ENCODE assay signal across 23 cellular contexts in the genomic region with DNA sequence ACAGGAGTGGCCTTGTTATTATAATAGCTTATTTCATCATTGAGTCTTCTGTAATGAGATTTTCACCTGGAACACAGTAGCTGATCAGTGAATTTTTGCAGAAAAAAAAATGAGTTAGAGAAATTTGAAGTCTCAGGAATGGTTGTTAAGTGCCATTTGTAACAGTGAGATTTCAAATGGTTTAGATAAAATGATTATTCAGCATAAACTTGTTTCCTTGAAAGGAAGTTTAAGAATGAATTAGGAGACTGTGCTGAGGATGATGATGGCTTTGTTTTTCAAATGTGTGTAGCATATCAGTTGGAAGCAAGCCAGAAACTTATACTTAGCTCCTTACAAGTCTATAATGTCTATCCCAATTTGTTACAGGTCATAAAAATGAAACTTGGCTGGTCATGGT.
DNase-seq lines count a peak whose midpoint lies in the region; ATAC-seq, FAIRE-seq and TF ChIP-seq lines count a peak whose summit lies in the region.
"Had no signal": no experiment of that assay in that cellular context is flagged by ENCODE, and none has a peak within 500 bp of the region (broad histone marks: within the 10 kb centered on the region; RNA-seq: fewer than 3 reads in every experiment).

No MANE protein-coding gene starts in this region.

- H3K4me2 ChIP-seq in HepG2 (ENCODE audit: low read depth, low read length) (no peak overlapping the region), K562 (ENCODE audit: insufficient read depth, low read length) (no peak overlapping the region)
- H3K4me2 ChIP-seq: A549; BLaER1 treated with 17β-estradiol and CSF1 and Interleukin-3, amounts not matched to agents 10 nM and 100 nM had no signal

- no peaks in the 10 kb centered on the region for H3K9me1 ChIP-seq in K562 (ENCODE audit: control insufficient read depth, insufficient read depth, low read length)

- DNase-seq in HepG2 (ENCODE audit: low spot score) (no peak), right lobe of liver (no peak), K562 (ENCODE audit: extremely low read depth in 1 of 4, low spot score in 3 of 4) (no peak), NCI-H2171 treated with DMSO at 0.1 percent for 48 hours (lab: John Stamatoyannopoulos, UW) (no peak)
- DNase-seq in activated T-cell treated with anti-CD3 and anti-CD28 coated beads, Interleukin-2, amount 50 U/mL, for 1 hour = no peak
- DNase-seq: AML-193; CD4-positive, alpha-beta T cell; CD8-positive, alpha-beta memory T cell; COR-L47; DMS 273 treated with DMSO at 0.1 percent for 48 hours; DMS153; DMS53; DMS79; DND-41; EL; GDM1 had no signal

- TF ChIP-seq EP300 in HepG2 (IDR thresholded peaks at IDR 0.05; ENCODE audit: low read depth in 2 of 2, low read length in 2 of 2) (no peak), HepG2 (CRISPR knock-in tag; IDR thresholded peaks at IDR 0.05; ENCODE audit: borderline replicate concordance) (no peak), K562 (IDR thresholded peaks at IDR 0.05; ENCODE audit: low read length) (no peak)

- H2AFZ ChIP-seq in HepG2 (ENCODE audit: low read length) (no peak overlapping the region), K562 (ENCODE audit: low read depth, low read length) (no peak overlapping the region)

- FAIRE-seq in HepG2 (lab: Jason Lieb, UNC) (no peak), K562 (lab: Jason Lieb, UNC) (no peak)
- FAIRE-seq: A549, GM12878, GM12892, GM18507 had no signal

- no peak overlapping the region for H3K4me3 ChIP-seq in HepG2 (replicated peaks in 1 of 3; ENCODE audit: insufficient read depth in 1 of 3, low read depth in 2 of 3, low read length in 3 of 3)
- no peak overlapping the region for H3K4me3 ChIP-seq in right lobe of liver
- no peak overlapping the region for H3K4me3 ChIP-seq in K562
- H3K4me3 ChIP-seq: A549; BLaER1 treated with 17β-estradiol and CSF1 and Interleukin-3, amounts not matched to agents 10 nM and 100 nM; GM12878 had no signal

- CTCF ChIA-PET in HepG2 (lab: Yijun Ruan, JAX; ENCODE audit: low intra/inter-chr PET ratio, low total read pairs) (no interaction called here), K562 (lab: Yijun Ruan, JAX; ENCODE audit: low intra/inter-chr PET ratio) (no interaction called here)

- no peak overlapping the region for H3K27ac ChIP-seq in HepG2 (ENCODE audit: extremely low read length, insufficient read depth, low read length)
- H3K27ac ChIP-seq in right lobe of liver = no peak overlapping the region
- H3K27ac ChIP-seq in K562 (ENCODE audit: extremely low read depth, low read depth, low read length) = no peak overlapping the region
- H3K27ac ChIP-seq: 22Rv1; A549; BLaER1 treated with 17β-estradiol and CSF1 and Interleukin-3, amounts not matched to agents 10 nM and 100 nM; C4-2B had no signal

- H3K79me2 ChIP-seq in HepG2 (ENCODE audit: insufficient read depth, low read length) = no peaks in the 10 kb centered on the region
- no peaks in the 10 kb centered on the region for H3K79me2 ChIP-seq in K562 (ENCODE audit: control insufficient read depth, insufficient read depth, low read length)

- TF ChIP-seq POLR2A in HepG2 (IDR thresholded peaks at IDR 0.05; ENCODE audit: insufficient read depth in 1 of 2, low read depth in 2 of 2, low read length in 2 of 2) = no peak
- TF ChIP-seq POLR2A in right lobe of liver (IDR thresholded peaks at IDR 0.05) = no peak
- TF ChIP-seq POLR2A in K562 (conservative IDR thresholded peaks at IDR 0.05) = no peak

- intact Hi-C loops in HepG2 (cut with micrococcal nuclease; ENCODE audit: unreplicated experiment) (no loop called here), right lobe of liver (cut with DNase I) (no loop called here), K562 (cut with micrococcal nuclease) (no loop called here)

- H3K4me1 ChIP-seq in HepG2 (ENCODE audit: insufficient read depth, low read length) (no peaks in the 10 kb centered on the region), right lobe of liver (no peaks in the 10 kb centered on the region), K562 (replicated peaks in 1 of 2; ENCODE audit: control insufficient read depth in 2 of 2, insufficient read depth in 2 of 2, low read length in 2 of 2) (no peaks in the 10 kb centered on the region)
- H3K4me1 ChIP-seq: A549 had no signal

- in situ Hi-C loops in HepG2 (cut with HindIII; ENCODE audit: extremely low pct_ligation_motif_present, low pct_unique_long_range_greater_than_20kb) = no loop called here
- in situ Hi-C loops in K562 (cut with MboI) = no loop called here

- H3K27me3 ChIP-seq in HepG2 (ENCODE audit: control insufficient read depth in 1 of 2, insufficient read depth in 2 of 2, low read length in 2 of 2) = no peaks in the 10 kb centered on the region
- no peaks in the 10 kb centered on the region for H3K27me3 ChIP-seq in right lobe of liver
- H3K27me3 ChIP-seq in K562 (ENCODE audit: control insufficient read depth in 2 of 2, insufficient read depth in 2 of 2, low read length in 2 of 2) = no peaks in the 10 kb centered on the region
- H3K27me3 ChIP-seq: BLaER1 treated with 17β-estradiol and CSF1 and Interleukin-3, amounts not matched to agents 10 nM and 100 nM had no signal

- H4K20me1 ChIP-seq in HepG2 (ENCODE audit: insufficient read depth, low read length) (no peaks in the 10 kb centered on the region), K562 (replicated peaks; ENCODE audit: control insufficient read depth, insufficient read depth, low read length) (no peaks in the 10 kb centered on the region)
- H4K20me1 ChIP-seq: BLaER1 treated with 17β-estradiol and CSF1 and Interleukin-3, amounts not matched to agents 10 nM and 100 nM had no signal

- TF ChIP-seq CTCF in HepG2 (CRISPR knock-in tag; IDR thresholded peaks at IDR 0.05) (no peak), right lobe of liver (IDR thresholded peaks at IDR 0.05) (no peak), K562 (IDR thresholded peaks at IDR 0.05 in 2 of 3, conservative IDR thresholded peaks at IDR 0.05 in 1 of 3; ENCODE audit: insufficient read depth in 2 of 3, low read depth in 1 of 3, low read length in 3 of 3) (no peak)

- no TSS peak for BruUV-seq in HepG2 (replicated peaks; lab: Mats Ljungman, UMichigan)
- BruUV-seq in K562 (replicated peaks; lab: Mats Ljungman, UMichigan) = no TSS peak

- POLR2A ChIA-PET in HepG2 (lab: Yijun Ruan, JAX) (no interaction called here), K562 (lab: Yijun Ruan, JAX) (no interaction called here)

- no peak for TF ChIP-seq RAD21 in HepG2 (CRISPR knock-in tag; IDR thresholded peaks at IDR 0.05)
- TF ChIP-seq RAD21 in K562 (CRISPR knock-in tag; conservative IDR thresholded peaks at IDR 0.05 in 1 of 2, IDR thresholded peaks at IDR 0.05 in 1 of 2) = no peak

- no peak for ATAC-seq in HepG2
- ATAC-seq in right lobe of liver = no peak
- no peak for ATAC-seq in K562
- ATAC-seq: A549, GM12878 had no signal

- H3K9me3 ChIP-seq in HepG2 (ENCODE audit: low read length) (no peaks in the 10 kb centered on the region), right lobe of liver (no peaks in the 10 kb centered on the region), K562 (replicated peaks; ENCODE audit: control insufficient read depth, insufficient read depth, low read depth, low read length) (no peaks in the 10 kb centered on the region)
- H3K9me3 ChIP-seq: A549 had no signal

- no peak overlapping the region for H3K9ac ChIP-seq in HepG2 (ENCODE audit: insufficient read depth, low read depth, low read length)
- H3K9ac ChIP-seq in K562 (ENCODE audit: insufficient read depth in 1 of 2, low read depth in 2 of 2, low read length in 2 of 2) = no peak overlapping the region
- H3K9ac ChIP-seq: BLaER1 treated with 17β-estradiol and CSF1 and Interleukin-3, amounts not matched to agents 10 nM and 100 nM had no signal

- H3K36me3 ChIP-seq in HepG2 (replicated peaks in 1 of 2; ENCODE audit: control insufficient read depth in 1 of 2, insufficient read depth in 2 of 2, low read length in 2 of 2) (no peaks in the 10 kb centered on the region), right lobe of liver (no peaks in the 10 kb centered on the region), K562 (ENCODE audit: control insufficient read depth, insufficient read depth, low read length) (no peaks in the 10 kb centered on the region)
- H3K36me3 ChIP-seq: BLaER1 treated with 17β-estradiol and CSF1 and Interleukin-3, amounts not matched to agents 10 nM and 100 nM had no signal

TF ChIP-seq in HepG2, 621 proteins besides CTCF, POLR2A, EP300 and RAD21 (continues in another document):
- no peak for TF ChIP-seq ZBTB7B (CRISPR knock-in tag; IDR thresholded peaks at IDR 0.05)
- TF ChIP-seq, protein P1, sequence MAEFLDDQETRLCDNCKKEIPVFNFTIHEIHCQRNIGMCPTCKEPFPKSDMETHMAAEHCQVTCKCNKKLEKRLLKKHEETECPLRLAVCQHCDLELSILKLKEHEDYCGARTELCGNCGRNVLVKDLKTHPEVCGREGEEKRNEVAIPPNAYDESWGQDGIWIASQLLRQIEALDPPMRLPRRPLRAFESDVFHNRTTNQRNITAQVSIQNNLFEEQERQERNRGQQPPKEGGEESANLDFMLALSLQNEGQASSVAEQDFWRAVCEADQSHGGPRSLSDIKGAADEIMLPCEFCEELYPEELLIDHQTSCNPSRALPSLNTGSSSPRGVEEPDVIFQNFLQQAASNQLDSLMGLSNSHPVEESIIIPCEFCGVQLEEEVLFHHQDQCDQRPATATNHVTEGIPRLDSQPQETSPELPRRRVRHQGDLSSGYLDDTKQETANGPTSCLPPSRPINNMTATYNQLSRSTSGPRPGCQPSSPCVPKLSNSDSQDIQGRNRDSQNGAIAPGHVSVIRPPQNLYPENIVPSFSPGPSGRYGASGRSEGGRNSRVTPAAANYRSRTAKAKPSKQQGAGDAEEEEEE (CRISPR knock-in tag; IDR thresholded peaks at IDR 0.05; ENCODE audit: borderline replicate concordance) = no peak
- TF ChIP-seq MAFK (conservative IDR thresholded peaks at IDR 0.05 in 1 of 2, IDR thresholded peaks at IDR 0.05 in 1 of 2; ENCODE audit: low read length in 2 of 2) = peak; percentile 89 to 91
- TF ChIP-seq ISX (CRISPR knock-in tag; conservative IDR thresholded peaks at IDR 0.05) = no peak

TF ChIP-seq in K562, 482 proteins besides CTCF, POLR2A, EP300 and RAD21 (continues in another document):
- no peak for TF ChIP-seq ETS2 (tag; IDR thresholded peaks at IDR 0.05; ENCODE audit: borderline replicate concordance, poor library complexity, severe bottlenecking)
- TF ChIP-seq MAFF (IDR thresholded peaks at IDR 0.05; ENCODE audit: low read length) = peak; percentile 78
- TF ChIP-seq PHF21A (IDR thresholded peaks at IDR 0.05; ENCODE audit: borderline replicate concordance, low read depth) = no peak
- peak; percentile 64; the same call in 1 of the 2 replicates for TF ChIP-seq MAFK (IDR thresholded peaks at IDR 0.05; ENCODE audit: low read length)
- no peak for TF ChIP-seq CHD4 (IDR thresholded peaks at IDR 0.05; ENCODE audit: insufficient read depth, insufficient replicate concordance, low read depth, low read length, poor library complexity, severe bottlenecking)
- TF ChIP-seq KLF13 (tag; IDR thresholded peaks at IDR 0.05; ENCODE audit: borderline replicate concordance, low read depth) = no peak
- TF ChIP-seq ZNF316 (IDR thresholded peaks at IDR 0.05) = peak; percentile 82
- TF ChIP-seq, protein P2, sequence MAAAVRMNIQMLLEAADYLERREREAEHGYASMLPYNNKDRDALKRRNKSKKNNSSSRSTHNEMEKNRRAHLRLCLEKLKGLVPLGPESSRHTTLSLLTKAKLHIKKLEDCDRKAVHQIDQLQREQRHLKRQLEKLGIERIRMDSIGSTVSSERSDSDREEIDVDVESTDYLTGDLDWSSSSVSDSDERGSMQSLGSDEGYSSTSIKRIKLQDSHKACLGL (CRISPR knock-in tag; IDR thresholded peaks at IDR 0.05; ENCODE audit: borderline replicate concordance, poor library complexity, severe bottlenecking) = no peak
